In the genomic region with DNA sequence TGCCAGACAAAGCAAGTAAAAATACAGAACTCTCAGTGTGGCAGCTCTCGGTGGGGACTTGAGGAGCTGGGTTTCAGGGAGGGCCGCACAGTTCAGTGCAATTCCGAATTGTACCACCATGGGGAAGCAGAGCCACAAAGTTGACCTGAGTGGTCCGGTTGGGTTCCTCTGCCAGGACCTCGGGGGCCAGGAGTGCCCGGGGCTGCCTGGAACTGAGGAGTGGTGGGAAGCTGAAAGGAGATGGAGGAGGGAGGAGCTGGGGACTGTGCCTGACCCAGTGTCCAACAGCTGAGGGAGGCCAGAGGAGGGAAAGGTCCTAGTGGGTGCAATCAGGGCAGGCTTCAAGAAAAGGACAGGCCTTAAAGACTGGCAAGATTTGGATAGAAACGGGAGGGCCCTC, we compare ENCODE assay signal across 9 cellular contexts. TPM values are rescaled to one million over a fixed set of nuclear protein-coding genes. Genes with fewer than 3 reads are reported as not detected.
A peak's percentile ranks its signal among the peaks of the same experiment; 100 is the strongest.
DNase-seq lines count a peak whose midpoint lies in the region; ATAC-seq and TF ChIP-seq lines count a peak whose summit lies in the region.
"Had no signal": no experiment of that assay in that cellular context is flagged by ENCODE, and none has a peak within 500 bp of the region (broad histone marks: within the 10 kb centered on the region; RNA-seq: fewer than 3 reads in every experiment).

No MANE protein-coding gene starts in this region.

- H3K4me2 ChIP-seq in IMR-90 (ENCODE audit: low read depth, low read length) (no peak overlapping the region), OCI-LY7 (ENCODE audit: low read length) (no peak overlapping the region)

- no TSS peak for BruUV-seq in IMR-90 (replicated peaks; lab: Mats Ljungman, UMichigan)
- no TSS peak for BruUV-seq in OCI-LY7 (replicated peaks; lab: Mats Ljungman, UMichigan)

- no peak overlapping the region for H2BK5ac ChIP-seq in IMR-90 (ENCODE audit: low read depth, low read length, poor library complexity, severe bottlenecking)

- POLR2A ChIA-PET in IMR-90 (lab: Charles Lee; ENCODE audit: unreplicated experiment) (interaction anchor here (0.5 kb wide), 1 partner anchor 75 kb away, joined by 3 read pairs; no protein-coding TSS in a partner anchor), OCI-LY7 (lab: Charles Lee) (interaction anchor here (0.6 to 1.0 kb wide), 5 partner anchors 12 to 383 kb away, joined by 3 read pairs; no protein-coding TSS in a partner anchor)

- H3K27ac ChIP-seq in IMR-90 (ENCODE audit: insufficient read depth, low read length) (no peak overlapping the region), OCI-LY7 (ENCODE audit: low read depth, low read length, poor library complexity, severe bottlenecking) (no peak overlapping the region), psoas muscle (no peak overlapping the region)

- no peaks in the 10 kb centered on the region for H3K9me2 ChIP-seq in OCI-LY7 (ENCODE audit: insufficient read depth, low read length)

- no peaks in the 10 kb centered on the region for H3K79me2 ChIP-seq in OCI-LY7 (ENCODE audit: insufficient read depth, low read depth, low read length)

- H2AFZ ChIP-seq in IMR-90 (replicated peaks; ENCODE audit: low read length, poor library complexity) (peak overlapping the region; percentile 61), OCI-LY7 (ENCODE audit: low read length) (no peak overlapping the region)

- WGBS in IMR-90 (ENCODE audit: extremely low coverage in 2 of 2, insufficient read length in 1 of 2), 2 experiments: 5% methylated on average over 3 of the region's 7 CpGs; no CpG with 5 or more reads in 1 of the 2 experiments
- 16 to 28% (median 17%) methylated on average over 7 of the region's 7 CpGs for WGBS in psoas muscle, 3 donors

- no peaks in the 10 kb centered on the region for H3K79me1 ChIP-seq in IMR-90 (ENCODE audit: low read depth in 1 of 2, low read length in 2 of 2)

- H4K20me1 ChIP-seq in IMR-90 (ENCODE audit: insufficient read depth, low read length) (no peaks in the 10 kb centered on the region), OCI-LY7 (ENCODE audit: insufficient read depth, low read length) (no peaks in the 10 kb centered on the region)

- intact Hi-C loops in IMR-90 (cut with micrococcal nuclease) (loop anchor here (2.0 kb wide), 2 partner anchors 63 to 157 kb away; no protein-coding TSS in a partner anchor), OCI-LY7 (cut with micrococcal nuclease; ENCODE audit: unreplicated experiment) (loop anchor here (1.0 kb wide), 2 partner anchors 61 to 156 kb away; no protein-coding TSS in a partner anchor), left ventricle myocardium superior (cut with micrococcal nuclease) (no loop called here), psoas muscle (cut with DNase I) (loop anchor here (5.0 kb wide), 2 partner anchors 55 to 165 kb away; no protein-coding TSS in a partner anchor)

- no peak overlapping the region for H3K14ac ChIP-seq in IMR-90 (replicated peaks; ENCODE audit: low read depth, low read length)

- no peak overlapping the region for H2BK20ac ChIP-seq in IMR-90 (ENCODE audit: low read depth, low read length)

- TF ChIP-seq POLR2A in IMR-90 (IDR thresholded peaks at IDR 0.05; ENCODE audit: low read depth, low read length): no peak

- H2AK9ac ChIP-seq in IMR-90 (replicated peaks; ENCODE audit: low read depth, low read length, poor library complexity): peak overlapping the region; percentile 76

- H2BK120ac ChIP-seq in IMR-90 (ENCODE audit: low read depth, low read length): no peak overlapping the region

- no peaks in the 10 kb centered on the region for H3K9me1 ChIP-seq in IMR-90 (ENCODE audit: insufficient read depth, low read length)

- peaks cover 41% of the 10 kb centered on the region for H3K27me3 ChIP-seq in IMR-90 (ENCODE audit: control insufficient read depth, insufficient read depth, low read length)
- peaks cover 0 to 4% (median 0%) of the 10 kb centered on the region in 3 donors for H3K27me3 ChIP-seq in psoas muscle (ENCODE audit: insufficient read depth in 3 of 3, low read length in 2 of 3)

- no peaks in the 10 kb centered on the region for H3K36me3 ChIP-seq in IMR-90 (ENCODE audit: control insufficient read depth, insufficient read depth, low read length)
- no peaks in the 10 kb centered on the region for H3K36me3 ChIP-seq in OCI-LY7 (ENCODE audit: insufficient read depth, low read length)
- H3K36me3 ChIP-seq in psoas muscle (ENCODE audit: insufficient read depth in 1 of 2, low read depth in 1 of 2): no peaks in the 10 kb centered on the region

- no peak overlapping the region for H3K9ac ChIP-seq in IMR-90 (ENCODE audit: low read depth, low read length)

- no peak overlapping the region for H4K91ac ChIP-seq in IMR-90 (ENCODE audit: insufficient read depth, low read depth, low read length)

- TF ChIP-seq CTCF in GM12873 (IDR thresholded peaks at IDR 0.05; ENCODE audit: insufficient read depth, low read depth, low read length, missing control alignments) (peak; percentile 86), IMR-90 (conservative IDR thresholded peaks at IDR 0.05; ENCODE audit: low read depth, low read length) (peak; percentile 72), OCI-LY7 (conservative IDR thresholded peaks at IDR 0.05; ENCODE audit: low read length) (peak; percentile 84), psoas muscle (IDR thresholded peaks at IDR 0.05) (peak; percentile 58)

- H3K4me1 ChIP-seq in IMR-90 (ENCODE audit: control insufficient read depth, insufficient read depth, low read length): no peaks in the 10 kb centered on the region
- no peaks in the 10 kb centered on the region for H3K4me1 ChIP-seq in OCI-LY7 (ENCODE audit: insufficient read depth, low read length, poor library complexity, severe bottlenecking)
- no peaks in the 10 kb centered on the region for H3K4me1 ChIP-seq in psoas muscle

- dilution Hi-C loops in IMR-90 (cut with HindIII; ENCODE audit: low sequenced_read_pairs, unreplicated experiment): no loop called here

- DNase-seq in 8988T (peak; percentile 67), IMR-90 (peak; percentile 49), OCI-LY7 (ENCODE audit: low spot score) (peak; percentile 68), amniotic epithelial cell (ENCODE audit: low read depth) (peak; percentile 40), left ventricle myocardium superior (peak; percentile 65), psoas muscle (peak; percentile 44 to 59)

- H2BK15ac ChIP-seq in IMR-90 (ENCODE audit: low read depth, low read length): no peak overlapping the region

- peaks cover 4% of the 10 kb centered on the region for H3K9me3 ChIP-seq in IMR-90 (ENCODE audit: control insufficient read depth, insufficient read depth, low read length)
- no peaks in the 10 kb centered on the region for H3K9me3 ChIP-seq in OCI-LY7 (ENCODE audit: low read length)
- H3K9me3 ChIP-seq in psoas muscle: no peaks in the 10 kb centered on the region

- H3K4ac ChIP-seq in IMR-90 (ENCODE audit: low read depth, low read length): no peak overlapping the region

- H3K23ac ChIP-seq in IMR-90 (ENCODE audit: low read depth, low read length): no peak overlapping the region; the same call in 1 of the 2 replicates

- no peak overlapping the region for H2AK5ac ChIP-seq in IMR-90 (ENCODE audit: low read depth, low read length)

- ATAC-seq in IMR-90 (ENCODE audit: low read depth) (peak; percentile 98), left ventricle myocardium superior (peak; percentile 92), psoas muscle (peak; percentile 72 to 91 (median 77)), HG03097 (IDR thresholded peaks at IDR 0.05; ENCODE audit: low FRiP score, unreplicated experiment) (no peak)

- no peak overlapping the region for H4K5ac ChIP-seq in IMR-90 (ENCODE audit: low read depth, low read length)

- peak; percentile 88 for TF ChIP-seq RAD21 in IMR-90 (IDR thresholded peaks at IDR 0.05; ENCODE audit: low read length)

- H3K18ac ChIP-seq in IMR-90 (ENCODE audit: low read depth, low read length): no peak overlapping the region

- H3K4me3 ChIP-seq in IMR-90 (ENCODE audit: insufficient read depth, low read depth, low read length) (no peak overlapping the region), OCI-LY7 (ENCODE audit: low read depth, low read length, poor library complexity, severe bottlenecking) (no peak overlapping the region), psoas muscle (no peak overlapping the region)

- CTCF ChIA-PET in IMR-90 (lab: Yijun Ruan, JAX): interaction anchor here (0.6 to 2.0 kb wide), 12 partner anchors 13 to 450 kb away, joined by 3 to 8 read pairs (median 4); no protein-coding TSS in a partner anchor
- CTCF ChIA-PET in OCI-LY7 (lab: Charles Lee; ENCODE audit: unreplicated experiment): interaction anchor here (0.7 to 1.6 kb wide), 3 partner anchors 155 to 251 kb away, joined by 3 to 4 read pairs (median 3); no protein-coding TSS in a partner anchor

- in situ Hi-C loops in IMR-90 (cut with MboI; ENCODE audit: low sequenced_read_pairs): loop anchor here (5.0 kb wide), 1 partner anchor 155 kb away; no protein-coding TSS in a partner anchor

- no peak overlapping the region for H3K56ac ChIP-seq in IMR-90 (ENCODE audit: extremely low read depth, insufficient read depth, low read length)

- H4K8ac ChIP-seq in IMR-90 (ENCODE audit: low read depth in 2 of 2, low read length in 2 of 2): no peak overlapping the region

TF ChIP-seq in IMR-90, 13 proteins besides CTCF, POLR2A, EP300 and RAD21:
- TF ChIP-seq, protein P1, sequence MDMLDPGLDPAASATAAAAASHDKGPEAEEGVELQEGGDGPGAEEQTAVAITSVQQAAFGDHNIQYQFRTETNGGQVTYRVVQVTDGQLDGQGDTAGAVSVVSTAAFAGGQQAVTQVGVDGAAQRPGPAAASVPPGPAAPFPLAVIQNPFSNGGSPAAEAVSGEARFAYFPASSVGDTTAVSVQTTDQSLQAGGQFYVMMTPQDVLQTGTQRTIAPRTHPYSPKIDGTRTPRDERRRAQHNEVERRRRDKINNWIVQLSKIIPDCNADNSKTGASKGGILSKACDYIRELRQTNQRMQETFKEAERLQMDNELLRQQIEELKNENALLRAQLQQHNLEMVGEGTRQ (IDR thresholded peaks at IDR 0.05; ENCODE audit: low read depth, low read length): no peak
- TF ChIP-seq SMC3 (IDR thresholded peaks at IDR 0.05; ENCODE audit: low read depth, low read length): peak; percentile 90

RNA-seq across cellular contexts. Expression of a gene that starts 32.2 kb away (rescaled TPM):
- total RNA-seq in IMR-90 (2012; rRNA removed): not detected in 2 replicates
- not detected in 2 replicates for polyA plus RNA-seq in IMR-90 (2012; rRNA removed)
- polyA plus RNA-seq in IMR-90 (2012; cell fraction: cytosol; rRNA removed): 0.02 and 0.03 TPM in 2 replicates
- not detected in 2 replicates for polyA plus RNA-seq in IMR-90 (2012; cell fraction: nucleus; rRNA removed; ENCODE audit: low replicate concordance)
- total RNA-seq in OCI-LY7 (2014; rRNA removed; shearing (Covaris generic)): not detected in 2 replicates
- not detected in 2 replicates for total RNA-seq in OCI-LY7 (2022)
- total RNA-seq in left ventricle myocardium superior: not detected
- total RNA-seq in psoas muscle: not detected
- not detected for polyA plus RNA-seq in psoas muscle
- polyA plus RNA-seq: esophagus had no signal

RNA-seq across cellular contexts. Expression of a gene that starts 48.8 kb away (rescaled TPM):
- 7.2 and 7.3 TPM in 2 replicates for total RNA-seq in IMR-90 (2012; rRNA removed)
- 4.8 and 5.0 TPM in 2 replicates for polyA plus RNA-seq in IMR-90 (2012; rRNA removed)
- polyA plus RNA-seq in IMR-90 (2012; cell fraction: cytosol; rRNA removed): 2.0 and 2.5 TPM in 2 replicates
- 1.6 and 6.5 TPM in 2 replicates for polyA plus RNA-seq in IMR-90 (2012; cell fraction: nucleus; rRNA removed; ENCODE audit: low replicate concordance)
- total RNA-seq in OCI-LY7 (2014; rRNA removed; shearing (Covaris generic)): 24.0 and 31.7 TPM in 2 replicates
- total RNA-seq in OCI-LY7 (2022): 35.6 and 38.8 TPM in 2 replicates
- total RNA-seq in left ventricle myocardium superior: 28.4 TPM
- total RNA-seq in psoas muscle: 10 to 100 TPM; 38.1 to 55.0 (median 44.9) TPM
- polyA plus RNA-seq in psoas muscle: 10 to 100 TPM; 12.4 to 31.4 (median 13.8) TPM
